10 cellular contexts compared by ENCODE assay signal in the genomic region with DNA sequence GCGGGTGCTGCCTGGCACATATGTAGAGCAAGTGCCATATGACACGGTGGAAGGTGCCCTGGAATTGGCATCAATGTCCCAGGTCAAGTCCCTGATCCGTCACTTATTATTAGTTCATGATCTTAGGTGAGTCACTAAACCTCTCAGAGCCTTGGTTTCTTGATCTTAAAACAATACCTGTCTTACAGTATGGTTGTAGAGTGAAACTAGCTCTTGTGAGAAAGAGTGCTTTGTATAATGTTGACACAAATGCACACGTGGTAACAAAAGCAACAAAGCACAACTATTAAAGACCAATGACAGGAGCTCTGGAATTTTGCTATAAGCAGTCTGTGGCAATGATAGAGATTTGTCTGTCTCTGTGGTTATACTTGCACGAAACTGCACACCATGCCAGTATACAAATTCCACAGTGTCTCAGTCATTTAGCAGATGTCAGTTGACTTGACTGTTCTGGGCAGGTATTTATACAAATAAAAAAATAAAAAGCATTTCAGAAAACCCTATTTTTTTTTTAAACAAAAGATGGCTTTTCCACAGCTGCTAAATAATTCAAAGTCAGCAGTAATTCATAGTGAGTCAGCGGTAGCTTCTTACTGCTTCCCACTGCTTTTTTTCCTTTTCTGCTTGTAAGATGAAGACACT. TPM values are rescaled to one million over a fixed set of nuclear protein-coding genes. Genes with fewer than 3 reads are reported as not detected.
DNase-seq lines count a peak whose midpoint lies in the region; ATAC-seq, FAIRE-seq and TF ChIP-seq lines count a peak whose summit lies in the region.
"Had no signal": no experiment of that assay in that cellular context is flagged by ENCODE, and none has a peak within 500 bp of the region (broad histone marks: within the 10 kb centered on the region; RNA-seq: fewer than 3 reads in every experiment).

No MANE protein-coding gene starts in this region.

- H3K4me1 ChIP-seq in A549 (no peaks in the 10 kb centered on the region), foreskin keratinocyte (peaks cover 5% of the 10 kb centered on the region)

- no peak for FAIRE-seq in A549 (lab: Jason Lieb, UNC)

- no peak for TF ChIP-seq EP300 in A549 (IDR thresholded peaks at IDR 0.05)

- no peak for TF ChIP-seq POLR2A in A549 (IDR thresholded peaks at IDR 0.05; ENCODE audit: low read length)

- intact Hi-C loops in head of caudate nucleus (cut with DNase I): no loop called here

- CTCF ChIA-PET in A549 (lab: Yijun Ruan, JAX): interaction anchor here (0.6 to 1.0 kb wide), 2 partner anchors 9 to 10 kb away, joined by 3 read pairs; no protein-coding TSS in a partner anchor

- no peak for TF ChIP-seq CTCF in A549 (IDR thresholded peaks at IDR 0.05)
- no peak for TF ChIP-seq CTCF in foreskin keratinocyte (conservative IDR thresholded peaks at IDR 0.05)

- peaks cover 12% of the 10 kb centered on the region for H3K27me3 ChIP-seq in foreskin keratinocyte

- H3K27ac ChIP-seq in A549 (no peak overlapping the region), foreskin keratinocyte (peak overlapping the region; percentile 69)

- H3K4me3 ChIP-seq in A549: no peak overlapping the region

- no peak overlapping the region for H3K4me2 ChIP-seq in A549

- no peak for ATAC-seq in A549
- peak; percentile 35 for ATAC-seq in GM21423 (IDR thresholded peaks at IDR 0.05; ENCODE audit: unreplicated experiment)
- peak; percentile 94 for ATAC-seq in foreskin keratinocyte
- no peak for ATAC-seq in GM19467 (IDR thresholded peaks at IDR 0.05; ENCODE audit: unreplicated experiment)
- no peak for ATAC-seq in HG02885 (IDR thresholded peaks at IDR 0.05; ENCODE audit: poor library complexity, unreplicated experiment)

- DNase-seq in A549 (ENCODE audit: low read depth in 1 of 2, low spot score in 1 of 2) (no peak), SW480 (ENCODE audit: low spot score) (peak; percentile 61), foreskin keratinocyte (peak; percentile 94 to 96), head of caudate nucleus (no peak), NCI-H2171 treated with DMSO at 0.1 percent for 48 hours (lab: John Stamatoyannopoulos, UW) (no peak)
- DNase-seq: activated CD8-positive, alpha-beta memory T cell treated with anti-CD3 and anti-CD28 coated beads for 24 hours; aorta had no signal

- H3K9me3 ChIP-seq in A549: no peaks in the 10 kb centered on the region

- POLR2A ChIA-PET in A549 (lab: Yijun Ruan, JAX): no interaction called here

- 61% methylated on average over 5 of the region's 6 CpGs for WGBS in A549 (ENCODE audit: missing lambda C conversion rate)

- TF ChIP-seq RAD21 in A549 (conservative IDR thresholded peaks at IDR 0.05 in 1 of 2, IDR thresholded peaks at IDR 0.05 in 1 of 2): no peak

TF ChIP-seq in A549, 52 proteins besides CTCF, POLR2A, EP300 and RAD21:
- TF ChIP-seq FOSL2 (IDR thresholded peaks at IDR 0.05) (no peak), FOSL2 (CRISPR knock-in tag; IDR thresholded peaks at IDR 0.05) (no peak), MAFK (IDR thresholded peaks at IDR 0.05; ENCODE audit: partially characterized antibody) (peak; percentile 53)

RNA-seq across cellular contexts. Expression of gene ACSL1, which starts 19.7 kb away (rescaled TPM):
- polyA plus RNA-seq in A549 (2011; rRNA removed): 12.4 and 14.7 TPM in 2 replicates
- polyA plus RNA-seq in A549 (2012; cell fraction: cytosol; rRNA removed): 4.3 and 4.8 TPM in 2 replicates
- 4.1 and 6.0 TPM in 2 replicates for polyA plus RNA-seq in A549 (2012; cell fraction: nucleus; rRNA removed)
- polyA plus RNA-seq in A549 (2017; fragmentation: RNase III; extraction: RNeasy Plus Mini Kit Qiagen cat#74134 plus additional on column Dnase treatment): 9.4 to 10.7 TPM (median 10.0 TPM) in 3 replicates
- polyA minus RNA-seq in A549 (2011; rRNA and poly(A)+ RNA removed): 16.0 and 18.6 TPM in 2 replicates
- 35.4 and 45.9 TPM in 2 replicates for total RNA-seq in foreskin keratinocyte
- polyA plus RNA-seq in foreskin keratinocyte: 18.8 and 19.8 TPM in 2 replicates

Comparison
In these comparisons a context has a peak if more than half of its experiments do, and no peak if none do; other contexts are left out.
1. ATAC-seq: peak in GM21423 (single experiment) and foreskin keratinocyte (single experiment); none in A549 (0 of 2), GM19467 (single experiment) and HG02885 (single experiment).
2. DNase-seq: peak in SW480 (single experiment) and foreskin keratinocyte (2 of 2); none in A549 (0 of 2), head of caudate nucleus (0 of 42) and NCI-H2171 treated with DMSO at 0.1 percent for 48 hours (single experiment).